7 cellular contexts compared by ENCODE assay signal in the genomic region with DNA sequence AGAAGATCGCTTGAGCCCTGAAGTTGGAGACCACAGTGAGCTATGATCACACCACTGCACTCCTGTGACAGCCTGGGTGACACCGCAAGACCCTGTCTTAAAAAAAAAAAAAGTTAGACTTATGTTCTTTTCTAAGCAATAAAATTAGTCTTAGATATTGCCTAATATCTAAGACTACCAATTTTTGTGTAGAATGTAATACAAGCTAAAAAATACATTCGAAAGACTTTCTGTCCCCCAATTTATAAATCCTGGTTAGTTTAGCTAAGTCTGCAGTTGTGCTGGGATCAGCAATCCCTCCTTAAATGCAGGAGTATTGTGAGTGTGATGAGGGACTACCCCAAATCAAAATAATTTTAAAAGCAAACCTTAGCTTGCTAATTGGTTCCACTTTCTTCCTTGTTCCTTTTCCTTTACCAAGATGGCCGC. TPM values are rescaled to one million over a fixed set of nuclear protein-coding genes. Genes with fewer than 3 reads are reported as not detected.
DNase-seq lines count a peak whose midpoint lies in the region; ATAC-seq and TF ChIP-seq lines count a peak whose summit lies in the region.

No MANE protein-coding gene starts in this region.

- H3K36me3 Mint-ChIP-seq in activated T-helper 2 cell treated with anti-CD3 and anti-CD28 coated beads, Interferon-gamma antibody, Interleukin-2, Interleukin-4, amounts not matched to agents 10 μg/mL and 5 μg/mL and 100 μg/mL, durations not matched to agents 14 hours and 24 hours and 36 hours (ENCODE audit: low read depth), result peaks cover 25% of the 10 kb centered on the region

- peaks cover 13% of the 10 kb centered on the region; the same call in 1 of the 2 replicates for H3K4me1 ChIP-seq in HUES6 (ENCODE audit: control insufficient read depth, insufficient read depth, low read length)
- peaks cover 6 to 44% (median 27%) of the 10 kb centered on the region in 4 donors for H3K4me1 ChIP-seq in stomach

- H3K36me3 ChIP-seq in HUES6 (ENCODE audit: control insufficient read depth, insufficient read depth, low read length), result peaks cover 23% of the 10 kb centered on the region
- peaks cover 0 to 26% (median 19%) of the 10 kb centered on the region in 4 donors for H3K36me3 ChIP-seq in stomach

- H3K9me3 ChIP-seq in HUES6 (ENCODE audit: control insufficient read depth, insufficient read depth, low read depth, low read length) (no peaks in the 10 kb centered on the region), iPS-18c (ENCODE audit: control insufficient read depth, insufficient read depth, low read length) (no peaks in the 10 kb centered on the region), stomach (no peaks in the 10 kb centered on the region)

- H3K4me3 ChIP-seq in HUES6 (ENCODE audit: low read depth, low read length) (peak overlapping the region; percentile 91), iPS-18c (ENCODE audit: insufficient read depth, low read depth, low read length) (peak overlapping the region; percentile 91; the same call in 1 of the 2 replicates), stomach (peak overlapping the region; percentile 67 to 81 (median 71))

- peak overlapping the region; percentile 39 for H3K9ac ChIP-seq in HUES6 (ENCODE audit: low read length)

- H3K4me1 Mint-ChIP-seq in activated T-helper 2 cell treated with anti-CD3 and anti-CD28 coated beads, Interferon-gamma antibody, Interleukin-2, Interleukin-4, amounts not matched to agents 10 μg/mL and 5 μg/mL and 100 μg/mL, durations not matched to agents 14 hours and 24 hours and 36 hours (ENCODE audit: low read depth), result peaks cover 44% of the 10 kb centered on the region

- no peak for TF ChIP-seq CTCF in stomach (IDR thresholded peaks at IDR 0.05)

- no peak for ATAC-seq in GM21360 (IDR thresholded peaks at IDR 0.05; ENCODE audit: unreplicated experiment)

- peaks cover 3% of the 10 kb centered on the region for H3K27me3 Mint-ChIP-seq in activated T-helper 2 cell treated with anti-CD3 and anti-CD28 coated beads, Interferon-gamma antibody, Interleukin-2, Interleukin-4, amounts not matched to agents 10 μg/mL and 5 μg/mL and 100 μg/mL, durations not matched to agents 14 hours and 24 hours and 36 hours (ENCODE audit: low read depth)

- no peak for TF ChIP-seq EP300 in stomach (IDR thresholded peaks at IDR 0.05)

- H3K27ac Mint-ChIP-seq in activated T-helper 2 cell treated with anti-CD3 and anti-CD28 coated beads, Interferon-gamma antibody, Interleukin-2, Interleukin-4, amounts not matched to agents 10 μg/mL and 5 μg/mL and 100 μg/mL, durations not matched to agents 14 hours and 24 hours and 36 hours, result peak overlapping the region; percentile 98

- intact Hi-C loops in activated T-helper 2 cell treated with anti-CD3 and anti-CD28 coated beads, Interferon-gamma antibody, Interleukin-2, Interleukin-4, amounts not matched to agents 10 μg/mL and 5 μg/mL and 100 μg/mL, durations not matched to agents 14 hours and 24 hours and 36 hours (cut with micrococcal nuclease), result loop anchor here (1.0 to 2.0 kb wide), 4 partner anchors 91 to 370 kb away; a partner anchor contains a TSS
- intact Hi-C loops in stomach (cut with DNase I; ENCODE audit: low total_unique reads), result loop anchor here (10.0 kb wide), 2 partner anchors 316 to 506 kb away; a partner anchor contains a TSS

- H3K27ac ChIP-seq in HUES6 (ENCODE audit: low read depth, low read length), result no peak overlapping the region
- peak overlapping the region in 4 of 5 donors; percentile 93 to 96 (median 96) for H3K27ac ChIP-seq in stomach

- no peak for TF ChIP-seq POLR2A in stomach (IDR thresholded peaks at IDR 0.05)

- no peak for DNase-seq in activated T-helper 2 cell treated with anti-CD3 and anti-CD28 coated beads, Interferon-gamma antibody, Interleukin-2, Interleukin-4, amounts not matched to agents 10 μg/mL and 5 μg/mL and 100 μg/mL, durations not matched to agents 14 hours and 24 hours and 36 hours (ENCODE audit: low spot score)
- DNase-seq in stomach, result no peak
- DNase-seq in NCI-H2107 (lab: John Stamatoyannopoulos, UW), result no peak
- no peak for DNase-seq in anterior cingulate cortex (lab: John Stamatoyannopoulos, UW)

- no peaks in the 10 kb centered on the region for H3K27me3 ChIP-seq in HUES6 (ENCODE audit: control insufficient read depth, insufficient read depth, low read length)
- H3K27me3 ChIP-seq in stomach, result no peaks in the 10 kb centered on the region

- peaks cover 4% of the 10 kb centered on the region for H3K9me3 Mint-ChIP-seq in activated T-helper 2 cell treated with anti-CD3 and anti-CD28 coated beads, Interferon-gamma antibody, Interleukin-2, Interleukin-4, amounts not matched to agents 10 μg/mL and 5 μg/mL and 100 μg/mL, durations not matched to agents 14 hours and 24 hours and 36 hours

- 56 to 68% (median 66%) methylated on average over 4 of the region's 4 CpGs for WGBS in stomach, 5 donors

- peak overlapping the region; percentile 99 for H3K4me3 Mint-ChIP-seq in activated T-helper 2 cell treated with anti-CD3 and anti-CD28 coated beads, Interferon-gamma antibody, Interleukin-2, Interleukin-4, amounts not matched to agents 10 μg/mL and 5 μg/mL and 100 μg/mL, durations not matched to agents 14 hours and 24 hours and 36 hours (ENCODE audit: low read depth)

RNA-seq across cellular contexts. Expression of a gene that starts 0.4 kb away (rescaled TPM):
- 54.3 and 63.4 TPM in 2 replicates for total RNA-seq in activated T-helper 2 cell treated with anti-CD3 and anti-CD28 coated beads, Interferon-gamma antibody, Interleukin-2, Interleukin-4, amounts not matched to agents 10 μg/mL and 5 μg/mL and 100 μg/mL, durations not matched to agents 14 hours and 24 hours and 36 hours
- 10 to 100 TPM; 22.6 to 84.9 (median 50.4) TPM for total RNA-seq in stomach
- polyA plus RNA-seq in stomach, result 10 to 100 TPM; 28.0 to 34.1 (median 32.2) TPM

RNA-seq across cellular contexts. Expression of a gene that starts 44.4 kb away (rescaled TPM):
- not detected in 2 replicates for total RNA-seq in activated T-helper 2 cell treated with anti-CD3 and anti-CD28 coated beads, Interferon-gamma antibody, Interleukin-2, Interleukin-4, amounts not matched to agents 10 μg/mL and 5 μg/mL and 100 μg/mL, durations not matched to agents 14 hours and 24 hours and 36 hours
- not detected for total RNA-seq in stomach
- not detected for polyA plus RNA-seq in stomach

RNA-seq across cellular contexts. Expression of a gene that starts 48.5 kb away (rescaled TPM):
- total RNA-seq in activated T-helper 2 cell treated with anti-CD3 and anti-CD28 coated beads, Interferon-gamma antibody, Interleukin-2, Interleukin-4, amounts not matched to agents 10 μg/mL and 5 μg/mL and 100 μg/mL, durations not matched to agents 14 hours and 24 hours and 36 hours, result 35.2 and 40.1 TPM in 2 replicates
- 10 to 100 TPM in 3 of 5 donors, 1 to 10 TPM in 2; 9.0 to 45.2 (median 14.3) TPM for total RNA-seq in stomach
- 10 to 100 TPM; 16.7 to 25.4 (median 17.1) TPM for polyA plus RNA-seq in stomach
